In the genomic region with DNA sequence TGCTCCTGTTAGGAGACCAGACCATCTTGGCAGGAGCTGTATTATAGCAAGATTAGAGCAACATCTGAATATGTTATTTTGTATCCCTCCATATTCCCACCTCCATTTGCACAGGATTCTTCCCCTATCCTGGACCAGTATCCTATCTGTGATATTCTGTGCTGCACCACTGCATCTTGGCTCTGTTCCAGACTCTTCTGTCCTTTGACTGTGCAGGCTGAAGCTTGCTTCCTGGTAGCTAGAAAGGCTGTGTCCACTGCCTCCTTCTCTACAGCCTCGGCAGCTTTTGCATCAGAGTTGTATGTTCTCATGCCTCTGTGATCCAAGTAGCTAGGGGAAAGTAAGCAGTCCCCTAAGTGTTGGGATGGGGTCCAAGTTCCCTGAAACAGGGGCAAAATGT, we compare ENCODE assay signal across 22 cellular contexts.
DNase-seq lines count a peak whose midpoint lies in the region; ATAC-seq, FAIRE-seq and TF ChIP-seq lines count a peak whose summit lies in the region.
"Had no signal": no experiment of that assay in that cellular context is flagged by ENCODE, and none has a peak within 500 bp of the region (broad histone marks: within the 10 kb centered on the region; RNA-seq: fewer than 3 reads in every experiment).

No MANE protein-coding gene starts in this region.

- no peak overlapping the region for H3K27ac ChIP-seq in HEK293 (ENCODE audit: extremely low read depth, low read depth, low read length)
- H3K27ac ChIP-seq: BLaER1, left lung, WERI-Rb-1 had no signal

- no peak overlapping the region for H3K4me3 ChIP-seq in HEK293 (ENCODE audit: low read depth, low read length)
- H3K4me3 ChIP-seq: BLaER1, left lung had no signal

- FAIRE-seq in GM19239 (lab: Jason Lieb, UNC), result no peak
- FAIRE-seq: GM18507 had no signal

- no peaks in the 10 kb centered on the region for H3K9me3 ChIP-seq in HEK293 (ENCODE audit: control insufficient read depth, insufficient read depth, low read depth, low read length)
- H3K9me3 ChIP-seq: BLaER1, left lung had no signal

- ATAC-seq in GM19351 (IDR thresholded peaks at IDR 0.05; ENCODE audit: unreplicated experiment), result no peak
- ATAC-seq: left lung had no signal

- no peaks in the 10 kb centered on the region for H3K36me3 ChIP-seq in HEK293 (ENCODE audit: control insufficient read depth in 2 of 2, insufficient read depth in 1 of 2, low read length in 2 of 2)
- H3K36me3 ChIP-seq: BLaER1, left lung, WERI-Rb-1 had no signal

- CTCF ChIA-PET in HEK293 (lab: Yijun Ruan, JAX), result interaction anchor here (0.7 to 1.7 kb wide), 3 partner anchors 14 to 263 kb away, joined by 3 to 4 read pairs (median 3); no protein-coding TSS in a partner anchor

- no peak for TF ChIP-seq CTCF in HEK293 (tag by site-specific recombination; IDR thresholded peaks at IDR 0.05)

- DNase-seq in NCI-H2029 treated with DMSO at 0.1 percent for 48 hours (lab: John Stamatoyannopoulos, UW) (peak; percentile 5), foreskin melanocyte (peak; percentile 19), pons (ENCODE audit: low spot score) (peak; percentile 14), DMS79 treated with DMSO at 0.1 percent for 48 hours (lab: John Stamatoyannopoulos, UW) (no peak), NCI-H345 treated with DMSO at 0.1 percent for 48 hours (lab: John Stamatoyannopoulos, UW; ENCODE audit: unreplicated experiment) (no peak), GM19239 (ENCODE audit: insufficient read length, low spot score) (no peak)
- DNase-seq: activated CD4-positive, alpha-beta T cell treated with anti-CD3 and anti-CD28 coated beads, Interleukin-2, amount 50 U/mL, for 48 hours; activated naive CD4-positive, alpha-beta T cell treated with anti-CD3 and anti-CD28 coated beads, Interleukin-2, amount 50 U/mL, for 16 hours; HCEC 1CT; hypothalamus; Karpas-422; left lung; NCI-H1436 treated with DMSO at 0.1 percent for 48 hours; NCI-H345; SHP77; stimulated activated CD4-positive, alpha-beta T cell treated with anti-CD3 and anti-CD28 coated beads, Interleukin-12 subunit alpha, Interleukin-12 subunit beta, amount 100 ng/mL, for 4 hours; stimulated activated naive CD4-positive, alpha-beta T cell treated with Interleukin-2 at 50 U/mL for 16 hours; WERI-Rb-1 had no signal

- H3K4me1 ChIP-seq in HEK293 (ENCODE audit: control insufficient read depth, insufficient read depth, low read length), result no peaks in the 10 kb centered on the region
- H3K4me1 ChIP-seq: BLaER1, left lung had no signal

- POLR2A ChIA-PET in HEK293 (lab: Yijun Ruan, JAX), result no interaction called here

TF ChIP-seq in HEK293, 187 proteins besides CTCF, POLR2A, EP300 and RAD21:
- peak; percentile 15; the same call in 1 of the 2 replicates for TF ChIP-seq ZNF600 (tag by site-specific recombination; IDR thresholded peaks at IDR 0.05)
- TF ChIP-seq, protein P1, sequence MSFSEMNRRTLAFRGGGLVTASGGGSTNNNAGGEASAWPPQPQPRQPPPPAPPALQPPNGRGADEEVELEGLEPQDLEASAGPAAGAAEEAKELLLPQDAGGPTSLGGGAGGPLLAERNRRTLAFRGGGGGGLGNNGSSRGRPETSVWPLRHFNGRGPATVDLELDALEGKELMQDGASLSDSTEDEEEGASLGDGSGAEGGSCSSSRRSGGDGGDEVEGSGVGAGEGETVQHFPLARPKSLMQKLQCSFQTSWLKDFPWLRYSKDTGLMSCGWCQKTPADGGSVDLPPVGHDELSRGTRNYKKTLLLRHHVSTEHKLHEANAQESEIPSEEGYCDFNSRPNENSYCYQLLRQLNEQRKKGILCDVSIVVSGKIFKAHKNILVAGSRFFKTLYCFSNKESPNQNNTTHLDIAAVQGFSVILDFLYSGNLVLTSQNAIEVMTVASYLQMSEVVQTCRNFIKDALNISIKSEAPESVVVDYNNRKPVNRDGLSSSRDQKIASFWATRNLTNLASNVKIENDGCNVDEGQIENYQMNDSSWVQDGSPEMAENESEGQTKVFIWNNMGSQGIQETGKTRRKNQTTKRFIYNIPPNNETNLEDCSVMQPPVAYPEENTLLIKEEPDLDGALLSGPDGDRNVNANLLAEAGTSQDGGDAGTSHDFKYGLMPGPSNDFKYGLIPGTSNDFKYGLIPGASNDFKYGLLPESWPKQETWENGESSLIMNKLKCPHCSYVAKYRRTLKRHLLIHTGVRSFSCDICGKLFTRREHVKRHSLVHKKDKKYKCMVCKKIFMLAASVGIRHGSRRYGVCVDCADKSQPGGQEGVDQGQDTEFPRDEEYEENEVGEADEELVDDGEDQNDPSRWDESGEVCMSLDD (tag by site-specific recombination; IDR thresholded peaks at IDR 0.05), result no peak
- TF ChIP-seq ZNF398 (tag by site-specific recombination; IDR thresholded peaks at IDR 0.05), result no peak
- no peak for TF ChIP-seq ZBTB20 (tag by site-specific recombination; IDR thresholded peaks at IDR 0.05)

Comparison
In these comparisons a context has a peak if more than half of its experiments do, and no peak if none do; other contexts are left out.
1. DNase-seq: peak in NCI-H2029 treated with DMSO at 0.1 percent for 48 hours (single experiment), foreskin melanocyte (single experiment) and pons (single experiment); none in DMS79 treated with DMSO at 0.1 percent for 48 hours (single experiment), NCI-H345 treated with DMSO at 0.1 percent for 48 hours (single experiment) and GM19239 (single experiment).